ENCODE assay signal across 3 cellular contexts in the genomic region with DNA sequence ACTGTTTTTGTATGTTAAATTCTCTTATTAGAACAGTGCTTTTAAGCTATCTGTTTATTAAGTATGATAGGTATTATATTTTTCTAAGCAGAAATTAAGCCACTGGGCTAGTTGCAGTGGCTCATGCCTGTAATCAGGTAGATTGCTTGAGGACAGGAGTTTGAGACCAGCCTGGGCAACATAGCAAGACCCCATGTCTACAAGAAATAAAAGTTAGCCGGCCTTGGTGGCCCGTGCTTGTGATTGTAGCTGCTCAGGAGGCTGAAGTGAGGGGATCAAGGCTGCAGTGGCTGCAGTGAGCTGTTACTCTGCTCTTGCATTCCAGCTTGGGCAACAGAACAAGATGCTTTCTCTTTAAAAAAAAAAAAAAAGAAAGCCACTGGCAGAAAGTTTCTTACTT.
TF ChIP-seq lines count a peak whose summit lies in the region.

No MANE protein-coding gene starts in this region.

TF ChIP-seq in HepG2, 621 proteins besides CTCF, POLR2A, EP300 and RAD21:
- TF ChIP-seq ZNF33A (CRISPR knock-in tag; IDR thresholded peaks at IDR 0.05; ENCODE audit: borderline replicate concordance) (no peak), ZNF619 (CRISPR knock-in tag; IDR thresholded peaks at IDR 0.05) (no peak), ZNF124 (CRISPR knock-in tag; IDR thresholded peaks at IDR 0.05) (no peak), ZNF121 (CRISPR knock-in tag; IDR thresholded peaks at IDR 0.05) (peak; percentile 51; the same call in 1 of the 2 replicates), ZSCAN31 (CRISPR knock-in tag; IDR thresholded peaks at IDR 0.05; ENCODE audit: low read depth) (no peak)

TF ChIP-seq in WTC11, 78 proteins besides CTCF, POLR2A, EP300 and RAD21:
- TF ChIP-seq ZNF121 (CRISPR knock-in tag; IDR thresholded peaks at IDR 0.05) (peak; percentile 69; the same call in 1 of the 2 replicates), SP1 (CRISPR knock-in tag; conservative IDR thresholded peaks at IDR 0.05) (no peak)
- TF ChIP-seq, protein P1, sequence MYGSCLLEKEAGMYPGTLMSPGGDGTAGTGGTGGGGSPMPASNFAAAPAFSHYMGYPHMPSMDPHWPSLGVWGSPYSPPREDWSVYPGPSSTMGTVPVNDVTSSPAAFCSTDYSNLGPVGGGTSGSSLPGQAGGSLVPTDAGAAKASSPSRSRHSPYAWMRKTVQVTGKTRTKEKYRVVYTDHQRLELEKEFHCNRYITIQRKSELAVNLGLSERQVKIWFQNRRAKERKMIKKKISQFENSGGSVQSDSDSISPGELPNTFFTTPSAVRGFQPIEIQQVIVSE (CRISPR knock-in tag; IDR thresholded peaks at IDR 0.05; ENCODE audit: borderline replicate concordance): no peak

TF ChIP-seq in K562, 482 proteins besides CTCF, POLR2A, EP300 and RAD21:
- 0 out of 2 replicates have a peak, but pooled peaks have one; percentile 25 for TF ChIP-seq ZNF121 (CRISPR knock-in tag; conservative IDR thresholded peaks at IDR 0.05)
- no peak for TF ChIP-seq PRPF4 (IDR thresholded peaks at IDR 0.05; ENCODE audit: insufficient read depth, low read depth, low read length, poor library complexity, severe bottlenecking)
TF ChIP-seq in K562: peak in this region for 1.
